Comparison of ENCODE assay signal across 26 cellular contexts in genomic region chr5:91092859-91093843, GRCh38.
"Had no signal": no experiment of that assay in that cellular context is flagged by ENCODE, and none has a peak within 500 bp of the region (broad histone marks: within the 10 kb centered on the region; RNA-seq: fewer than 3 reads in every experiment).

No MANE protein-coding gene starts in this region.

- H3K4me1 ChIP-seq: psoas muscle, spleen had no signal

- FAIRE-seq: endometrium, urothelium cell line had no signal

- H3K36me3 ChIP-seq: gastrocnemius medialis, left ventricle myocardium inferior, spleen, transverse colon had no signal

- H3K4me3 ChIP-seq: gastrocnemius medialis, left ventricle myocardium inferior, lung, psoas muscle, spleen, transverse colon had no signal

- H3K4me3 Mint-ChIP-seq: activated CD8-positive, alpha-beta T cell treated with anti-CD3 and anti-CD28 coated beads for 36 hours; activated T-cell treated with anti-CD3 and anti-CD28 coated beads, Interleukin-2, amount 50 U/mL, for 4 hours; activated T-helper 17 cell treated with anti-CD3 and anti-CD28 coated beads, Interleukin-2, amount 50 U/mL, for 72 hours; central memory CD8-positive, alpha-beta T cell; dendritic cell treated with granulocyte-macrophage colony-stimulating factor and Interleukin-4, amounts not matched to agents 40 ng/mL and 50 ng/mL, for 4 days; nephron; T-helper 17 cell; WTC11 had no signal

- H3K27ac ChIP-seq: gastrocnemius medialis, left ventricle myocardium inferior, psoas muscle, spleen, transverse colon had no signal

- H3K9me3 Mint-ChIP-seq: activated CD8-positive, alpha-beta T cell treated with anti-CD3 and anti-CD28 coated beads for 36 hours; activated T-cell treated with anti-CD3 and anti-CD28 coated beads, Interleukin-2, amount 50 U/mL, for 4 hours; activated T-helper 17 cell treated with anti-CD3 and anti-CD28 coated beads, Interleukin-2, amount 50 U/mL, for 72 hours; central memory CD8-positive, alpha-beta T cell; dendritic cell treated with granulocyte-macrophage colony-stimulating factor and Interleukin-4, amounts not matched to agents 40 ng/mL and 50 ng/mL, for 4 days; nephron; WTC11 had no signal

- H3K27me3 Mint-ChIP-seq: central memory CD8-positive, alpha-beta T cell; dendritic cell treated with granulocyte-macrophage colony-stimulating factor and Interleukin-4, amounts not matched to agents 40 ng/mL and 50 ng/mL, for 4 days had no signal

- H3K4me1 Mint-ChIP-seq: activated T-helper 17 cell treated with anti-CD3 and anti-CD28 coated beads, Interleukin-2, amount 50 U/mL, for 72 hours; central memory CD8-positive, alpha-beta T cell; T-helper 17 cell had no signal

- ATAC-seq: activated CD8-positive, alpha-beta T cell treated with anti-CD3 and anti-CD28 coated beads for 36 hours; activated T-cell treated with anti-CD3 and anti-CD28 coated beads, Interleukin-2, amount 50 U/mL, for 4 hours; activated T-helper 17 cell treated with anti-CD3 and anti-CD28 coated beads, Interleukin-2, amount 50 U/mL, for 72 hours; gastrocnemius medialis; psoas muscle; T-helper 17 cell; WTC11 had no signal

- H3K27ac Mint-ChIP-seq: activated CD8-positive, alpha-beta T cell treated with anti-CD3 and anti-CD28 coated beads for 36 hours; activated T-helper 17 cell treated with anti-CD3 and anti-CD28 coated beads, Interleukin-2, amount 50 U/mL, for 72 hours; dendritic cell treated with granulocyte-macrophage colony-stimulating factor and Interleukin-4, amounts not matched to agents 40 ng/mL and 50 ng/mL, for 4 days; T-helper 17 cell; WTC11 had no signal

- H3K36me3 Mint-ChIP-seq: WTC11 had no signal

- DNase-seq: activated CD4-positive, alpha-beta T cell treated with anti-CD3 and anti-CD28 coated beads, Interleukin-2, amount 50 U/mL, for 1 hour; activated CD8-positive, alpha-beta T cell treated with anti-CD3 and anti-CD28 coated beads for 36 hours; activated gamma-delta T cell treated with Interleukin-2 at 50 U/mL for 16 hours; activated naive CD4-positive, alpha-beta T cell treated with anti-CD3 and anti-CD28 coated beads, Interleukin-2, amount 50 U/mL, for 16 hours; activated T-cell treated with anti-CD3 and anti-CD28 coated beads, Interleukin-2, amount 50 U/mL, for 4 hours; amygdala; effector CD4-positive, alpha-beta T cell; erythroblast; gastrocnemius medialis; glutamatergic neuron; islet precursor cell; left ventricle myocardium inferior; psoas muscle; spleen; stimulated activated naive CD4-positive, alpha-beta T cell treated with Interleukin-2 at 50 U/mL for 16 hours; T-helper 17 cell; T1000; transverse colon had no signal

- H3K27me3 ChIP-seq: gastrocnemius medialis, spleen, transverse colon had no signal

- H3K9me3 ChIP-seq: gastrocnemius medialis, left ventricle myocardium inferior, psoas muscle, spleen, transverse colon had no signal
